Comparison of ENCODE assay signal across 1 cellular context in the genomic region with DNA sequence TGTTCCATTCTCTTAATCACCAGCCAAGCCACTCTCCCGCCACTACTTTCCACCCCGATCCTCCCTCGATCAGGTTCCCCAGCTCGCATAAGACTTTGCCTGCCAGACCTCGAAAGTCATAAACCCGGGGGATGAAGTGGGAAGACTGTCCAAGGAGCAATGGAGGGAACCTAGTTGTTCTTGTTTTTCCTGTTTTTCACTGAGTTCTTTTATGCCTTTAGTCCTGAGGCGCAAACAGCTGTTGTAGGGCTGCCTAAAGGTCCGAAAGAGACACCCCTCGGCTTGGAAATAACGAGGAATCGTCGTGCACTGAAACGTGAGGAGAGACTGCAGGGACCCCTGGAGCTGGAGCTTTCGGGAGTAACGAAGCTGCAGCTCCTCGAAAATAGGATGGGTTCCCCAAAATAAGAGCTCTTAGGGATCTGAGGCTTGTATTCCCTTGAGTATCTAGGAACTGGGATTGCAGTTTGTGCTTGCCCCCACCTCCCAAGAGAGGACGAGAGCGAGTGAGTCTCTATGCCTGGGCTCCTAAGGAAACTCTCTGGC.
TF ChIP-seq lines count a peak whose summit lies in the region.

No MANE protein-coding gene starts in this region.

TF ChIP-seq in HEK293, 187 proteins besides CTCF, POLR2A, EP300 and RAD21:
- TF ChIP-seq ZNF133 (tag by site-specific recombination; IDR thresholded peaks at IDR 0.05) (no peak), SCRT1 (tag by site-specific recombination; IDR thresholded peaks at IDR 0.05; ENCODE audit: borderline replicate concordance) (no peak), ZNF211 (tag by site-specific recombination; IDR thresholded peaks at IDR 0.05; ENCODE audit: low read depth) (no peak), KLF8 (tag by site-specific recombination; IDR thresholded peaks at IDR 0.05) (no peak), SP7 (tag by site-specific recombination; IDR thresholded peaks at IDR 0.05) (0 out of 2 replicates have a peak, but pooled peaks have one; percentile 5), ZNF558 (tag by site-specific recombination; IDR thresholded peaks at IDR 0.05) (no peak), ZNF132 (tag by site-specific recombination; IDR thresholded peaks at IDR 0.05; ENCODE audit: borderline replicate concordance) (no peak), GLI2 (tag by site-specific recombination; IDR thresholded peaks at IDR 0.05; ENCODE audit: borderline replicate concordance, low read depth) (no peak), ZBTB17 (tag by site-specific recombination; IDR thresholded peaks at IDR 0.05) (peak; percentile 10), PRDM1 (tag by site-specific recombination; IDR thresholded peaks at IDR 0.05) (0 out of 2 replicates have a peak, but pooled peaks have one; percentile 1), ZNF629 (tag by site-specific recombination; IDR thresholded peaks at IDR 0.05) (no peak), ZNF341 (tag by site-specific recombination; IDR thresholded peaks at IDR 0.05; ENCODE audit: low read depth) (peak; percentile 84), KLF9 (tag by site-specific recombination; IDR thresholded peaks at IDR 0.05; ENCODE audit: low read depth) (no peak), ZNF830 (tag by site-specific recombination; IDR thresholded peaks at IDR 0.05; ENCODE audit: low read depth) (no peak), ZNF366 (tag by site-specific recombination; conservative IDR thresholded peaks at IDR 0.05) (peak; percentile 75; the same call in 1 of the 2 replicates), MYNN (tag by site-specific recombination; IDR thresholded peaks at IDR 0.05; ENCODE audit: borderline replicate concordance) (no peak), ZXDB (tag by site-specific recombination; IDR thresholded peaks at IDR 0.05) (no peak), ZNF473 (tag by site-specific recombination; IDR thresholded peaks at IDR 0.05) (no peak), ZNF394 (tag by site-specific recombination; IDR thresholded peaks at IDR 0.05; ENCODE audit: borderline replicate concordance) (no peak), ZNF202 (tag by site-specific recombination; IDR thresholded peaks at IDR 0.05; ENCODE audit: borderline replicate concordance) (no peak), ZNF600 (tag by site-specific recombination; IDR thresholded peaks at IDR 0.05) (no peak), GLIS1 (tag by site-specific recombination; IDR thresholded peaks at IDR 0.05) (no peak), ZNF701 (tag by site-specific recombination; IDR thresholded peaks at IDR 0.05) (no peak), ZBTB48 (tag by site-specific recombination; IDR thresholded peaks at IDR 0.05) (no peak), ZNF660 (tag by site-specific recombination; IDR thresholded peaks at IDR 0.05) (no peak), ZNF510 (tag by site-specific recombination; IDR thresholded peaks at IDR 0.05; ENCODE audit: insufficient replicate concordance) (no peak)
- TF ChIP-seq, protein P1, sequence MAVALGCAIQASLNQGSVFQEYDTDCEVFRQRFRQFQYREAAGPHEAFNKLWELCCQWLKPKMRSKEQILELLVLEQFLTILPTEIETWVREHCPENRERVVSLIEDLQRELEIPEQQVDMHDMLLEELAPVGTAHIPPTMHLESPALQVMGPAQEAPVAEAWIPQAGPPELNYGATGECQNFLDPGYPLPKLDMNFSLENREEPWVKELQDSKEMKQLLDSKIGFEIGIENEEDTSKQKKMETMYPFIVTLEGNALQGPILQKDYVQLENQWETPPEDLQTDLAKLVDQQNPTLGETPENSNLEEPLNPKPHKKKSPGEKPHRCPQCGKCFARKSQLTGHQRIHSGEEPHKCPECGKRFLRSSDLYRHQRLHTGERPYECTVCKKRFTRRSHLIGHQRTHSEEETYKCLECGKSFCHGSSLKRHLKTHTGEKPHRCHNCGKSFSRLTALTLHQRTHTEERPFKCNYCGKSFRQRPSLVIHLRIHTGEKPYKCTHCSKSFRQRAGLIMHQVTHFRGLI (tag by site-specific recombination; IDR thresholded peaks at IDR 0.05) = no peak
- TF ChIP-seq, protein P2, sequence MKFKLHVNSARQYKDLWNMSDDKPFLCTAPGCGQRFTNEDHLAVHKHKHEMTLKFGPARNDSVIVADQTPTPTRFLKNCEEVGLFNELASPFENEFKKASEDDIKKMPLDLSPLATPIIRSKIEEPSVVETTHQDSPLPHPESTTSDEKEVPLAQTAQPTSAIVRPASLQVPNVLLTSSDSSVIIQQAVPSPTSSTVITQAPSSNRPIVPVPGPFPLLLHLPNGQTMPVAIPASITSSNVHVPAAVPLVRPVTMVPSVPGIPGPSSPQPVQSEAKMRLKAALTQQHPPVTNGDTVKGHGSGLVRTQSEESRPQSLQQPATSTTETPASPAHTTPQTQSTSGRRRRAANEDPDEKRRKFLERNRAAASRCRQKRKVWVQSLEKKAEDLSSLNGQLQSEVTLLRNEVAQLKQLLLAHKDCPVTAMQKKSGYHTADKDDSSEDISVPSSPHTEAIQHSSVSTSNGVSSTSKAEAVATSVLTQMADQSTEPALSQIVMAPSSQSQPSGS (tag by site-specific recombination; IDR thresholded peaks at IDR 0.05; ENCODE audit: low read depth) = no peak
- TF ChIP-seq, protein P3, sequence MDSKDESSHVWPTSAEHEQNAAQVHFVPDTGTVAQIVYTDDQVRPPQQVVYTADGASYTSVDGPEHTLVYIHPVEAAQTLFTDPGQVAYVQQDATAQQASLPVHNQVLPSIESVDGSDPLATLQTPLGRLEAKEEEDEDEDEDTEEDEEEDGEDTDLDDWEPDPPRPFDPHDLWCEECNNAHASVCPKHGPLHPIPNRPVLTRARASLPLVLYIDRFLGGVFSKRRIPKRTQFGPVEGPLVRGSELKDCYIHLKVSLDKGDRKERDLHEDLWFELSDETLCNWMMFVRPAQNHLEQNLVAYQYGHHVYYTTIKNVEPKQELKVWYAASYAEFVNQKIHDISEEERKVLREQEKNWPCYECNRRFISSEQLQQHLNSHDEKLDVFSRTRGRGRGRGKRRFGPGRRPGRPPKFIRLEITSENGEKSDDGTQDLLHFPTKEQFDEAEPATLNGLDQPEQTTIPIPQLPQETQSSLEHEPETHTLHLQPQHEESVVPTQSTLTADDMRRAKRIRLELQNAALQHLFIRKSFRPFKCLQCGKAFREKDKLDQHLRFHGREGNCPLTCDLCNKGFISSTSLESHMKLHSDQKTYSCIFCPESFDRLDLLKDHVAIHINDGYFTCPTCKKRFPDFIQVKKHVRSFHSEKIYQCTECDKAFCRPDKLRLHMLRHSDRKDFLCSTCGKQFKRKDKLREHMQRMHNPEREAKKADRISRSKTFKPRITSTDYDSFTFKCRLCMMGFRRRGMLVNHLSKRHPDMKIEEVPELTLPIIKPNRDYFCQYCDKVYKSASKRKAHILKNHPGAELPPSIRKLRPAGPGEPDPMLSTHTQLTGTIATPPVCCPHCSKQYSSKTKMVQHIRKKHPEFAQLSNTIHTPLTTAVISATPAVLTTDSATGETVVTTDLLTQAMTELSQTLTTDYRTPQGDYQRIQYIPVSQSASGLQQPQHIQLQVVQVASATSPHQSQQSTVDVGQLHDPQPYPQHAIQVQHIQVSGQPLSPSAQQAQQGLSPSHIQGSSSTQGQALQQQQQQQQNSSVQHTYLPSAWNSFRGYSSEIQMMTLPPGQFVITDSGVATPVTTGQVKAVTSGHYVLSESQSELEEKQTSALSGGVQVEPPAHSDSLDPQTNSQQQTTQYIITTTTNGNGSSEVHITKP (tag by site-specific recombination; IDR thresholded peaks at IDR 0.05) = no peak
- TF ChIP-seq, protein P4, sequence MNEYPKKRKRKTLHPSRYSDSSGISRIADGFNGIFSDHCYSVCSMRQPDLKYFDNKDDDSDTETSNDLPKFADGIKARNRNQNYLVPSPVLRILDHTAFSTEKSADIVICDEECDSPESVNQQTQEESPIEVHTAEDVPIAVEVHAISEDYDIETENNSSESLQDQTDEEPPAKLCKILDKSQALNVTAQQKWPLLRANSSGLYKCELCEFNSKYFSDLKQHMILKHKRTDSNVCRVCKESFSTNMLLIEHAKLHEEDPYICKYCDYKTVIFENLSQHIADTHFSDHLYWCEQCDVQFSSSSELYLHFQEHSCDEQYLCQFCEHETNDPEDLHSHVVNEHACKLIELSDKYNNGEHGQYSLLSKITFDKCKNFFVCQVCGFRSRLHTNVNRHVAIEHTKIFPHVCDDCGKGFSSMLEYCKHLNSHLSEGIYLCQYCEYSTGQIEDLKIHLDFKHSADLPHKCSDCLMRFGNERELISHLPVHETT (tag by site-specific recombination; IDR thresholded peaks at IDR 0.05) = no peak
- TF ChIP-seq, protein P5, sequence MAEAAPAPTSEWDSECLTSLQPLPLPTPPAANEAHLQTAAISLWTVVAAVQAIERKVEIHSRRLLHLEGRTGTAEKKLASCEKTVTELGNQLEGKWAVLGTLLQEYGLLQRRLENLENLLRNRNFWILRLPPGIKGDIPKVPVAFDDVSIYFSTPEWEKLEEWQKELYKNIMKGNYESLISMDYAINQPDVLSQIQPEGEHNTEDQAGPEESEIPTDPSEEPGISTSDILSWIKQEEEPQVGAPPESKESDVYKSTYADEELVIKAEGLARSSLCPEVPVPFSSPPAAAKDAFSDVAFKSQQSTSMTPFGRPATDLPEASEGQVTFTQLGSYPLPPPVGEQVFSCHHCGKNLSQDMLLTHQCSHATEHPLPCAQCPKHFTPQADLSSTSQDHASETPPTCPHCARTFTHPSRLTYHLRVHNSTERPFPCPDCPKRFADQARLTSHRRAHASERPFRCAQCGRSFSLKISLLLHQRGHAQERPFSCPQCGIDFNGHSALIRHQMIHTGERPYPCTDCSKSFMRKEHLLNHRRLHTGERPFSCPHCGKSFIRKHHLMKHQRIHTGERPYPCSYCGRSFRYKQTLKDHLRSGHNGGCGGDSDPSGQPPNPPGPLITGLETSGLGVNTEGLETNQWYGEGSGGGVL (tag by site-specific recombination; IDR thresholded peaks at IDR 0.05) = peak; percentile 35; the same call in 1 of the 2 replicates
- TF ChIP-seq, protein P6, sequence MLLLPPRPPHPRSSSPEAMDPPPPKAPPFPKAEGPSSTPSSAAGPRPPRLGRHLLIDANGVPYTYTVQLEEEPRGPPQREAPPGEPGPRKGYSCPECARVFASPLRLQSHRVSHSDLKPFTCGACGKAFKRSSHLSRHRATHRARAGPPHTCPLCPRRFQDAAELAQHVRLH (tag by site-specific recombination; IDR thresholded peaks at IDR 0.05) = no peak
- TF ChIP-seq, protein P7, sequence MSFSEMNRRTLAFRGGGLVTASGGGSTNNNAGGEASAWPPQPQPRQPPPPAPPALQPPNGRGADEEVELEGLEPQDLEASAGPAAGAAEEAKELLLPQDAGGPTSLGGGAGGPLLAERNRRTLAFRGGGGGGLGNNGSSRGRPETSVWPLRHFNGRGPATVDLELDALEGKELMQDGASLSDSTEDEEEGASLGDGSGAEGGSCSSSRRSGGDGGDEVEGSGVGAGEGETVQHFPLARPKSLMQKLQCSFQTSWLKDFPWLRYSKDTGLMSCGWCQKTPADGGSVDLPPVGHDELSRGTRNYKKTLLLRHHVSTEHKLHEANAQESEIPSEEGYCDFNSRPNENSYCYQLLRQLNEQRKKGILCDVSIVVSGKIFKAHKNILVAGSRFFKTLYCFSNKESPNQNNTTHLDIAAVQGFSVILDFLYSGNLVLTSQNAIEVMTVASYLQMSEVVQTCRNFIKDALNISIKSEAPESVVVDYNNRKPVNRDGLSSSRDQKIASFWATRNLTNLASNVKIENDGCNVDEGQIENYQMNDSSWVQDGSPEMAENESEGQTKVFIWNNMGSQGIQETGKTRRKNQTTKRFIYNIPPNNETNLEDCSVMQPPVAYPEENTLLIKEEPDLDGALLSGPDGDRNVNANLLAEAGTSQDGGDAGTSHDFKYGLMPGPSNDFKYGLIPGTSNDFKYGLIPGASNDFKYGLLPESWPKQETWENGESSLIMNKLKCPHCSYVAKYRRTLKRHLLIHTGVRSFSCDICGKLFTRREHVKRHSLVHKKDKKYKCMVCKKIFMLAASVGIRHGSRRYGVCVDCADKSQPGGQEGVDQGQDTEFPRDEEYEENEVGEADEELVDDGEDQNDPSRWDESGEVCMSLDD (tag by site-specific recombination; IDR thresholded peaks at IDR 0.05) = 0 out of 2 replicates have a peak, but pooled peaks have one; percentile 5
- TF ChIP-seq, protein P8, sequence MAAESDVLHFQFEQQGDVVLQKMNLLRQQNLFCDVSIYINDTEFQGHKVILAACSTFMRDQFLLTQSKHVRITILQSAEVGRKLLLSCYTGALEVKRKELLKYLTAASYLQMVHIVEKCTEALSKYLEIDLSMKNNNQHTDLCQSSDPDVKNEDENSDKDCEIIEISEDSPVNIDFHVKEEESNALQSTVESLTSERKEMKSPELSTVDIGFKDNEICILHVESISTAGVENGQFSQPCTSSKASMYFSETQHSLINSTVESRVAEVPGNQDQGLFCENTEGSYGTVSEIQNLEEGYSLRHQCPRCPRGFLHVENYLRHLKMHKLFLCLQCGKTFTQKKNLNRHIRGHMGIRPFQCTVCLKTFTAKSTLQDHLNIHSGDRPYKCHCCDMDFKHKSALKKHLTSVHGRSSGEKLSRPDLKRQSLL (tag by site-specific recombination; IDR thresholded peaks at IDR 0.05) = no peak
